1 cellular context compared by ENCODE assay signal in genomic region chr9:130363755-130364404, GRCh38.
A peak's percentile ranks its signal among the peaks of the same experiment; 100 is the strongest.
TF ChIP-seq lines count a peak whose summit lies in the region.

No MANE protein-coding gene starts in this region.

TF ChIP-seq in WTC11, 78 proteins besides CTCF, POLR2A, EP300 and RAD21 (continued from another document):
- TF ChIP-seq ZNF512 (CRISPR knock-in tag; IDR thresholded peaks at IDR 0.05; ENCODE audit: borderline replicate concordance), result 0 out of 2 replicates have a peak, but pooled peaks have one; percentile 56
